Comparison of ENCODE assay signal across 12 cellular contexts in genomic region chr2:149422337-149422990, GRCh38.
A peak's percentile ranks its signal among the peaks of the same experiment; 100 is the strongest.
DNase-seq lines count a peak whose midpoint lies in the region; ATAC-seq and TF ChIP-seq lines count a peak whose summit lies in the region.
"Had no signal": no experiment of that assay in that cellular context is flagged by ENCODE, and none has a peak within 500 bp of the region (broad histone marks: within the 10 kb centered on the region; RNA-seq: fewer than 3 reads in every experiment).

No MANE protein-coding gene starts in this region.

- H3K27ac Mint-ChIP-seq in HFFc6: peak overlapping the region; percentile 81
- peak overlapping the region; percentile 85 for H3K27ac Mint-ChIP-seq in type B pancreatic cell
- H3K27ac Mint-ChIP-seq: nephron progenitor cell; stimulated activated memory B cell treated with anti-CD40 and anti-IgM and Interleukin-4, amounts not matched to agents 10 μg/mL and 1 μg/mL and 100 μg/mL, for 72 hours had no signal

- peaks cover 57% of the 10 kb centered on the region for H3K4me1 ChIP-seq in hepatocyte (ENCODE audit: insufficient read depth)
- no peaks in the 10 kb centered on the region for H3K4me1 ChIP-seq in heart right ventricle

- H3K4me3 ChIP-seq in hepatocyte (no peak overlapping the region), heart right ventricle (no peak overlapping the region)

- no peaks in the 10 kb centered on the region for H3K9me3 Mint-ChIP-seq in HFFc6
- H3K9me3 Mint-ChIP-seq in type B pancreatic cell: no peaks in the 10 kb centered on the region
- H3K9me3 Mint-ChIP-seq: nephron progenitor cell; stimulated activated memory B cell treated with anti-CD40 and anti-IgM and Interleukin-4, amounts not matched to agents 10 μg/mL and 1 μg/mL and 100 μg/mL, for 72 hours had no signal

- no peaks in the 10 kb centered on the region for H3K27me3 ChIP-seq in hepatocyte
- H3K27me3 ChIP-seq in heart right ventricle: peaks cover 0 to 10% (median 0%) of the 10 kb centered on the region in 7 donors

- peaks cover 9% of the 10 kb centered on the region for H3K79me2 ChIP-seq in hepatocyte

- no peaks in the 10 kb centered on the region for H3K9me2 ChIP-seq in hepatocyte (replicated peaks; ENCODE audit: insufficient read depth)

- H3K36me3 ChIP-seq in hepatocyte (replicated peaks; ENCODE audit: insufficient read depth, low read depth) (no peaks in the 10 kb centered on the region), heart right ventricle (no peaks in the 10 kb centered on the region)

- DNase-seq in HFFc6 (peak; percentile 56), SW480 (ENCODE audit: low spot score) (peak; percentile 72), hepatocyte (ENCODE audit: low spot score) (peak; percentile 36), type B pancreatic cell (ENCODE audit: extremely low spot score, unreplicated experiment) (no peak), GDM1 (lab: John Stamatoyannopoulos, UW) (no peak), heart right ventricle (no peak)
- DNase-seq: NCI-H2081, nephron progenitor cell had no signal

- no peak for ATAC-seq in HG02623 (IDR thresholded peaks at IDR 0.05; ENCODE audit: unreplicated experiment)
- no peak for ATAC-seq in heart right ventricle
- ATAC-seq in HG03039 (IDR thresholded peaks at IDR 0.05; ENCODE audit: unreplicated experiment): no peak
- ATAC-seq: HepG2; stimulated activated memory B cell treated with anti-CD40 and anti-IgM and Interleukin-4, amounts not matched to agents 10 μg/mL and 1 μg/mL and 100 μg/mL, for 72 hours had no signal

- H3K4me3 Mint-ChIP-seq in HFFc6 (peak overlapping the region; percentile 26; the same call in 1 of the 2 replicates), type B pancreatic cell (peak overlapping the region; percentile 1)
- H3K4me3 Mint-ChIP-seq: nephron progenitor cell; stimulated activated memory B cell treated with anti-CD40 and anti-IgM and Interleukin-4, amounts not matched to agents 10 μg/mL and 1 μg/mL and 100 μg/mL, for 72 hours had no signal

- no peak overlapping the region for H2AFZ ChIP-seq in hepatocyte

- peaks cover 26% of the 10 kb centered on the region for H3K36me3 Mint-ChIP-seq in HFFc6 (ENCODE audit: low read depth)
- H3K36me3 Mint-ChIP-seq in type B pancreatic cell: peaks cover 14% of the 10 kb centered on the region
- H3K36me3 Mint-ChIP-seq: stimulated activated memory B cell treated with anti-CD40 and anti-IgM and Interleukin-4, amounts not matched to agents 10 μg/mL and 1 μg/mL and 100 μg/mL, for 72 hours had no signal

- peak overlapping the region; percentile 28 for H3K4me2 ChIP-seq in hepatocyte

- H3K27ac ChIP-seq in hepatocyte (peak overlapping the region; percentile 95), heart right ventricle (no peak overlapping the region)

- intact Hi-C loops in heart right ventricle (cut with DNase I): no loop called here

- H3K27me3 Mint-ChIP-seq in HFFc6 (ENCODE audit: insufficient read depth) (no peaks in the 10 kb centered on the region; the same call in 1 of the 2 replicates), type B pancreatic cell (no peaks in the 10 kb centered on the region)

- H4K20me1 ChIP-seq in hepatocyte (ENCODE audit: insufficient read depth, poor library complexity, severe bottlenecking): no peaks in the 10 kb centered on the region

- WGBS in hepatocyte (ENCODE audit: low lambda C conversion rate, missing lambda C conversion rate): 57% methylated on average over 2 of the region's 2 CpGs
- WGBS in heart right ventricle, 2 donors: 55 to 56% methylated on average over 2 of the region's 2 CpGs

- H3K9me3 ChIP-seq in hepatocyte (ENCODE audit: low read depth) (peaks cover 4% of the 10 kb centered on the region), heart right ventricle (no peaks in the 10 kb centered on the region)

- TF ChIP-seq CTCF in HFFc6 (IDR thresholded peaks at IDR 0.05) (no peak), hepatocyte (IDR thresholded peaks at IDR 0.05; ENCODE audit: poor library complexity) (no peak), type B pancreatic cell (conservative IDR thresholded peaks at IDR 0.05) (no peak), heart right ventricle (IDR thresholded peaks at IDR 0.05) (no peak)

- peaks cover 74% of the 10 kb centered on the region for H3K4me1 Mint-ChIP-seq in HFFc6 (ENCODE audit: low read depth)
- H3K4me1 Mint-ChIP-seq in type B pancreatic cell (ENCODE audit: unreplicated experiment): peaks cover 47% of the 10 kb centered on the region
- H3K4me1 Mint-ChIP-seq: stimulated activated memory B cell treated with anti-CD40 and anti-IgM and Interleukin-4, amounts not matched to agents 10 μg/mL and 1 μg/mL and 100 μg/mL, for 72 hours had no signal

Comparison
In these comparisons a context has a peak if more than half of its experiments do, and no peak if none do; other contexts are left out.
1. DNase-seq: peak in HFFc6 (single experiment), SW480 (single experiment) and hepatocyte (single experiment); none in type B pancreatic cell (single experiment), GDM1 (single experiment) and heart right ventricle (0 of 2).